ENCODE assay signal across 8 cellular contexts in genomic region chr5:181204561-181205401, GRCh38. TPM values are rescaled to one million over a fixed set of nuclear protein-coding genes. Genes with fewer than 3 reads are reported as not detected.
A peak's percentile ranks its signal among the peaks of the same experiment; 100 is the strongest.
DNase-seq lines count a peak whose midpoint lies in the region; ATAC-seq and TF ChIP-seq lines count a peak whose summit lies in the region.

Gene TRIM7 (minus strand): TSS chr5:181205196. CDS start chr5:181205110, 86 bp downstream.

- no peak for DNase-seq in GM12864 (ENCODE audit: low read depth)
- DNase-seq in SW480 (ENCODE audit: low spot score) = peak; percentile 75
- DNase-seq in esophagus muscularis mucosa (ENCODE audit: extremely low spot score) = no peak
- DNase-seq in nephron progenitor cell = peak; percentile 61
- no peak for DNase-seq in GF-D8 (lab: John Stamatoyannopoulos, UW)

- H3K4me3 ChIP-seq in GM12864 (ENCODE audit: low read depth, low read length) (peak within 1 kb of the TSS; percentile 60), esophagus muscularis mucosa (peak within 1 kb of the TSS; percentile 62 to 76 (median 70))

- H3K4me1 ChIP-seq in esophagus muscularis mucosa = peaks cover 14 to 49% (median 40%) of the 10 kb centered on the region in 4 donors

- peak within 1 kb of the TSS; percentile 56 to 86 (median 84) for H3K27ac ChIP-seq in esophagus muscularis mucosa (replicated peaks in 1 of 4)

- ATAC-seq in GM21447 (IDR thresholded peaks at IDR 0.05; ENCODE audit: unreplicated experiment) (no peak), HG02981 (IDR thresholded peaks at IDR 0.05; ENCODE audit: unreplicated experiment) (no peak), HG03139 (IDR thresholded peaks at IDR 0.05; ENCODE audit: unreplicated experiment) (no peak)

- H3K27me3 ChIP-seq in esophagus muscularis mucosa = no peaks in the 10 kb centered on the region

- H3K36me3 Mint-ChIP-seq in nephron progenitor cell (ENCODE audit: low read depth) = no peaks in the 10 kb centered on the region

- peak within 1 kb of the TSS; percentile 93 for H3K4me3 Mint-ChIP-seq in nephron progenitor cell

- no peaks in the 10 kb centered on the region for H3K9me3 ChIP-seq in esophagus muscularis mucosa

- WGBS in esophagus muscularis mucosa = 2% methylated on average over 11 of the region's 102 CpGs

- H3K36me3 ChIP-seq in esophagus muscularis mucosa = peaks cover 0 to 4% (median 0%) of the 10 kb centered on the region in 4 donors

- peaks cover 20% of the 10 kb centered on the region for H3K9me3 Mint-ChIP-seq in nephron progenitor cell

- no peak for TF ChIP-seq POLR2A in esophagus muscularis mucosa (IDR thresholded peaks at IDR 0.05; ENCODE audit: low read depth)

- intact Hi-C loops in esophagus muscularis mucosa (cut with DNase I) = no loop called here

- H3K27ac Mint-ChIP-seq in nephron progenitor cell = no peak within 1 kb of the TSS

- no peak for TF ChIP-seq EP300 in esophagus muscularis mucosa (IDR thresholded peaks at IDR 0.05)

- TF ChIP-seq CTCF in GM12864 (IDR thresholded peaks at IDR 0.05; ENCODE audit: low read depth, low read length, missing control alignments) (no peak), esophagus muscularis mucosa (IDR thresholded peaks at IDR 0.05) (no peak), nephron progenitor cell (IDR thresholded peaks at IDR 0.05) (no peak)

- H3K4me1 Mint-ChIP-seq in nephron progenitor cell = peaks cover 30% of the 10 kb centered on the region

- peaks cover 88% of the 10 kb centered on the region for H3K27me3 Mint-ChIP-seq in nephron progenitor cell (ENCODE audit: low read depth, poor library complexity)

RNA-seq across cellular contexts. Expression of gene TRIM7, which starts in this region (rescaled TPM):
- total RNA-seq in esophagus muscularis mucosa = 1 to 10 TPM; 2.1 to 5.8 (median 3.4) TPM

Comparison
In these comparisons a context has a peak if more than half of its experiments do, and no peak if none do; other contexts are left out.
1. DNase-seq: peak in SW480 (single experiment) and nephron progenitor cell (single experiment); none in GM12864 (single experiment), esophagus muscularis mucosa (single experiment) and GF-D8 (single experiment).